In the genomic region with DNA sequence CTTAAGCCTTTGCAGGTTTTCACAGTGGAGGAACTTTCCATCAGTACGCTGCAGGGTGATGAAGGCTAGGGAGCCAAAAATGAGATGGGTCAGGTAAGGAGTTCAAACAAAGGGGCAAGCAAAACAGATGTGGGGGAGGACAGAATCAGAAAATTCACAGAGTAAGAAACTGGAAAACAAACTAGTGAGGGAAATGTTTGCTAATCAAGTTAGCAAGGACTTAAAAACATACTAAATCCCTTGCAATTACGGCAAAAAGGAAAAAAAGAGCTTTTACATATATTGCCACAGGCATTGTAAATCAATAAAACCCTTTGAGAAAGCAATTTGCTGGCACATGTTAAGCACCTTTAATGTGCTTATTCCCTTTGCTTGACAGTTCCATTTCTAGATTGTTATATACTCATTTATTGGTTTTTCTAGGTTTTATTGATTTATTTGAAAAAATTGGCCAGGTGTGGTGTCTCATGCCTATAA, we compare ENCODE assay signal across 9 cellular contexts.
"Had no signal": no experiment of that assay in that cellular context is flagged by ENCODE, and none has a peak within 500 bp of the region (broad histone marks: within the 10 kb centered on the region; RNA-seq: fewer than 3 reads in every experiment).

No MANE protein-coding gene starts in this region.

- ATAC-seq: GM23338, HCT116, HepG2 had no signal

- H3K27ac Mint-ChIP-seq: GM23338, HFFc6, IgD-negative memory B cell had no signal

- H3K36me3 ChIP-seq: HAP-1 had no signal

- H3K9me3 ChIP-seq: HAP-1 had no signal

- H3K4me3 Mint-ChIP-seq: GM23338, HFFc6, IgD-negative memory B cell had no signal

- H3K36me3 Mint-ChIP-seq: IgD-negative memory B cell had no signal

- H3K27ac ChIP-seq: HL-60 had no signal

- H3K4me1 Mint-ChIP-seq: IgD-negative memory B cell had no signal

- DNase-seq: H7, HFFc6, KBM-7 had no signal

- FAIRE-seq: HepG2 had no signal

- H2AFZ ChIP-seq: GM23338 had no signal

- H3K9me3 Mint-ChIP-seq: GM23338, HFFc6, IgD-negative memory B cell had no signal

- H3K4me2 ChIP-seq: GM23338 had no signal

- H3K4me3 ChIP-seq: GM23338, HAP-1 had no signal
